In the genomic region with DNA sequence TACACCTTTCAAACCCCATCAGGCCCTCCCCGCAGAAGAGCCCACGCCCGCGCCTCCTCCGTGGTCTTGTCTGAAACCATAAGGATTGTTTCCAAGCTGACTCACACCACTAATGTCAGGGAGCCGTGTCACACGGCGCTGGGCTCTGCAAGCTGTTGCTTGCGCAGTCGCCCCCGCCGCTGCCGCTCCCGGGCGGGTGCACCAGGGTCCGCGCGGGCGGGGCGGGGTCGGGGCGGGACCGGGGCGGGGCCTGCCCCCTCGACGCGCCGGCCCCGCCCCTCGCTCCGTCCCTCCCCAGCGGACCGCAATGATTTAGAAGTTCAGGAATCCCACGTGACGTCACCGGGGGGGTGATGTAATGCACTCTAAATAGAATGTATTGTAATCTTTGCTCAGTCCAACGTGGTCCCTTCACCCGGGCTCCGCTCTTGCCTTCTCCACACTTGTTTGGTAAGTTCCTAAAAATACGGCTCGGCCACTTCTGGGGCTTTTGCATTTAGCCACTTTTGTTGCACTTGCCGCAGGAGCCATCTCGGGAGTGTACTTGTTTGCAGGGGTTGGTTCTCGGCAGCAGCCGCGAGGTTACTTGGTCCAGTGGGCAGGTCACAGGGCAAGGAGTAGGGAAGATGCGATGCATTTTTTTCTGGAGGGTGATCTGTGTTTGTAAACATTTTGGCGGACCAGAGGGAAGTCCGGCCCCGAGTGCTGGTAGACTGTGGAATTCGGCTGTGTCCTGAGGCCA, we compare ENCODE assay signal across 8 cellular contexts. TPM values are rescaled to one million over a fixed set of nuclear protein-coding genes. Genes with fewer than 3 reads are reported as not detected.
A peak's percentile ranks its signal among the peaks of the same experiment; 100 is the strongest.
DNase-seq lines count a peak whose midpoint lies in the region; ATAC-seq, FAIRE-seq and TF ChIP-seq lines count a peak whose summit lies in the region.

No MANE protein-coding gene starts in this region.

- ATAC-seq in activated CD4-positive, alpha-beta T cell treated with anti-CD3 and anti-CD28 coated beads for 36 hours: peak; percentile 86

- intact Hi-C loops in activated CD4-positive, alpha-beta T cell treated with anti-CD3 and anti-CD28 coated beads for 36 hours (cut with DNase I, micrococcal nuclease): loop anchor here in 1 of 2 experiments (1.0 to 2.0 kb wide), 4 partner anchors 33 to 256 kb away; no protein-coding TSS in a partner anchor

- H3K4me1 Mint-ChIP-seq in activated CD4-positive, alpha-beta T cell treated with anti-CD3 and anti-CD28 coated beads for 36 hours: peaks cover 39% of the 10 kb centered on the region

- peak overlapping the region; percentile 92 for H3K4me3 ChIP-seq in coronary artery

- no peaks in the 10 kb centered on the region for H3K9me3 Mint-ChIP-seq in activated CD4-positive, alpha-beta T cell treated with anti-CD3 and anti-CD28 coated beads for 36 hours (ENCODE audit: low read depth)

- peaks cover 2% of the 10 kb centered on the region for H3K27me3 ChIP-seq in layer of hippocampus (ENCODE audit: control insufficient read depth, insufficient read depth, low read length)

- H3K27ac ChIP-seq in coronary artery (peak overlapping the region; percentile 85 to 90), layer of hippocampus (ENCODE audit: low read depth, low read length) (peak overlapping the region; percentile 88)

- CTCF ChIA-PET in activated CD4-positive, alpha-beta T cell treated with anti-CD3 and anti-CD28 coated beads for 36 hours (lab: Charles Lee): interaction anchor here (0.6 kb wide), 1 partner anchor 1002 kb away, joined by 3 read pairs; no protein-coding TSS in a partner anchor

- H3K27me3 Mint-ChIP-seq in activated CD4-positive, alpha-beta T cell treated with anti-CD3 and anti-CD28 coated beads for 36 hours: peaks cover 62% of the 10 kb centered on the region

- no peak for TF ChIP-seq CTCF in coronary artery (IDR thresholded peaks at IDR 0.05)

- no peak for FAIRE-seq in H54 (lab: Jason Lieb, UNC)

- peak overlapping the region; percentile 75 for H3K4me3 Mint-ChIP-seq in activated CD4-positive, alpha-beta T cell treated with anti-CD3 and anti-CD28 coated beads for 36 hours

- no peak for TF ChIP-seq POLR2A in H54 (IDR thresholded peaks at IDR 0.05; ENCODE audit: low read depth, low read length)

- peak overlapping the region; percentile 70 for H3K27ac Mint-ChIP-seq in activated CD4-positive, alpha-beta T cell treated with anti-CD3 and anti-CD28 coated beads for 36 hours

- no peaks in the 10 kb centered on the region for H3K36me3 Mint-ChIP-seq in activated CD4-positive, alpha-beta T cell treated with anti-CD3 and anti-CD28 coated beads for 36 hours (ENCODE audit: low read depth)

- DNase-seq in AG08396 (ENCODE audit: low spot score): peak; percentile 96
- DNase-seq in H54 (ENCODE audit: insufficient read length, low spot score): peak; percentile 95
- peak; percentile 55 for DNase-seq in NCI-H2196 (lab: John Stamatoyannopoulos, UW; ENCODE audit: unreplicated experiment)
- peak; percentile 91 for DNase-seq in activated CD4-positive, alpha-beta T cell treated with anti-CD3 and anti-CD28 coated beads for 36 hours
- peak; percentile 98 for DNase-seq in coronary artery (ENCODE audit: low spot score)
- peak; percentile 84 for DNase-seq in stimulated activated CD4-positive, alpha-beta T cell treated with anti-CD3 and anti-CD28 coated beads, Interleukin-15, amount 100 ng/mL, for 24 hours
- DNase-seq in Kasumi-1 (lab: John Stamatoyannopoulos, UW): no peak

- POLR2A ChIA-PET in activated CD4-positive, alpha-beta T cell treated with anti-CD3 and anti-CD28 coated beads for 36 hours (lab: Charles Lee): no interaction called here

RNA-seq across cellular contexts. Expression of gene CREB5, which starts 3.2 kb away (rescaled TPM):
- under 1 TPM; 0.50 to 0.61 TPM for total RNA-seq in activated CD4-positive, alpha-beta T cell treated with anti-CD3 and anti-CD28 coated beads for 36 hours

Comparison
In these comparisons a context has a peak if more than half of its experiments do, and no peak if none do; other contexts are left out.
1. DNase-seq: peak in AG08396 (single experiment), H54 (single experiment), NCI-H2196 (single experiment), activated CD4-positive, alpha-beta T cell treated with anti-CD3 and anti-CD28 coated beads for 36 hours (single experiment), coronary artery (single experiment) and stimulated activated CD4-positive, alpha-beta T cell treated with anti-CD3 and anti-CD28 coated beads, Interleukin-15, amount 100 ng/mL, for 24 hours (single experiment); none in Kasumi-1 (0 of 2).